ENCODE assay signal across 10 cellular contexts in genomic region chr18:9494778-9495302, GRCh38. TPM values are rescaled to one million over a fixed set of nuclear protein-coding genes. Genes with fewer than 3 reads are reported as not detected.
DNase-seq lines count a peak whose midpoint lies in the region; ATAC-seq, FAIRE-seq and TF ChIP-seq lines count a peak whose summit lies in the region.
"Had no signal": no experiment of that assay in that cellular context is flagged by ENCODE, and none has a peak within 500 bp of the region (broad histone marks: within the 10 kb centered on the region; RNA-seq: fewer than 3 reads in every experiment).

No MANE protein-coding gene starts in this region.

- CTCF ChIA-PET in GM12878 (lab: Yijun Ruan, JAX) = interaction anchor here (1.0 kb wide), 1 partner anchor 15 kb away, joined by 3 read pairs; no protein-coding TSS in a partner anchor

- no peak overlapping the region for H2AFZ ChIP-seq in GM12878 (ENCODE audit: control insufficient read depth, low read depth, low read length)

- H3K9me3 ChIP-seq in GM12878 (replicated peaks; ENCODE audit: control insufficient read depth, insufficient read depth, low read length) (peaks cover 3% of the 10 kb centered on the region; the same call in 2 of the 3 replicates), pancreas (no peaks in the 10 kb centered on the region)

- in situ Hi-C loops in GM12878 (cut with MboI) = no loop called here

- intact Hi-C loops in GM12878 (cut with micrococcal nuclease; ENCODE audit: unreplicated experiment) = no loop called here
- intact Hi-C loops in pancreas (cut with DNase I) = no loop called here

- 66% methylated on average over 9 of the region's 9 CpGs for whole genome bisulfite sequencing in GM12878 (ENCODE audit: insufficient coverage, insufficient replicate concordance, low lambda C conversion rate, missing lambda C conversion rate)
- 89 to 95% methylated on average over 9 of the region's 9 CpGs for WGBS in pancreas, 2 donors

- FAIRE-seq in GM12878 (lab: Jason Lieb, UNC) (no peak), pancreas (lab: Jason Lieb, UNC) (no peak)

- ATAC-seq in GM19397 (IDR thresholded peaks at IDR 0.05; ENCODE audit: unreplicated experiment) = peak; percentile 91
- ATAC-seq in HG03457 (IDR thresholded peaks at IDR 0.05; ENCODE audit: unreplicated experiment) = peak; percentile 90
- peak; percentile 98 for ATAC-seq in GM12878
- no peak for ATAC-seq in HG03039 (IDR thresholded peaks at IDR 0.05; ENCODE audit: unreplicated experiment)
- no peak for ATAC-seq in pancreas

- H3K4me3 ChIP-seq in GM12878 (no peak overlapping the region), pancreas (no peak overlapping the region)

- H3K79me2 ChIP-seq in GM12878 (ENCODE audit: control insufficient read depth, insufficient read depth, low read length) = peaks cover 19% of the 10 kb centered on the region

- no peak for TF ChIP-seq POLR2A in GM12878 (IDR thresholded peaks at IDR 0.05; ENCODE audit: low read depth, low read length)

- TF ChIP-seq RAD21 in GM12878 (IDR thresholded peaks at IDR 0.05; ENCODE audit: insufficient read depth, low read depth, low read length) = no peak

- peak in 1 of 2 experiments; percentile 39; a peak in 1 of 4 replicates for TF ChIP-seq EP300 in GM12878 (IDR thresholded peaks at IDR 0.05; ENCODE audit: borderline replicate concordance in 1 of 2, control insufficient read depth in 1 of 2, low read depth in 2 of 2, low read length in 2 of 2)

- no peaks in the 10 kb centered on the region for H4K20me1 ChIP-seq in GM12878 (ENCODE audit: control insufficient read depth, insufficient read depth)

- H3K27ac ChIP-seq in C4-2B (peak overlapping the region; percentile 38; the same call in 1 of the 2 replicates), GM12878 (ENCODE audit: control insufficient read depth, insufficient read depth) (0 out of 2 replicates have a peak overlapping the region, but pooled peaks have one; percentile 5), pancreas (no peak overlapping the region)
- H3K27ac ChIP-seq: HL-60 had no signal

- POLR2A ChIA-PET in GM12878 (lab: Charles Lee) = no interaction called here

- H3K36me3 ChIP-seq in GM12878 (ENCODE audit: control insufficient read depth in 2 of 2, insufficient read depth in 2 of 2, low read length in 1 of 2) = no peaks in the 10 kb centered on the region
- H3K36me3 ChIP-seq in pancreas = no peaks in the 10 kb centered on the region

- H3K4me1 ChIP-seq in GM12878 (ENCODE audit: control insufficient read depth, insufficient read depth, low read length) = peaks cover 6% of the 10 kb centered on the region
- no peaks in the 10 kb centered on the region for H3K4me1 ChIP-seq in pancreas

- DNase-seq in GM12878 (ENCODE audit: low read depth, low spot score) (peak; percentile 56), pancreas (no peak), NCI-H1417 treated with DMSO at 0.1 percent for 48 hours (lab: John Stamatoyannopoulos, UW) (no peak)
- DNase-seq in activated CD4-positive, alpha-beta T cell treated with anti-CD3 and anti-CD28 coated beads, Interleukin-2, amount 50 U/mL, for 4 hours = no peak
- DNase-seq: aorta had no signal

- TF ChIP-seq CTCF in C4-2B (conservative IDR thresholded peaks at IDR 0.05) (no peak), GM12878 (IDR thresholded peaks at IDR 0.05 in 2 of 3, conservative IDR thresholded peaks at IDR 0.05 in 1 of 3; ENCODE audit: control insufficient read depth in 2 of 3, extremely low read depth in 1 of 3, insufficient read depth in 1 of 3, low read depth in 3 of 3, low read length in 3 of 3) (no peak), pancreas (IDR thresholded peaks at IDR 0.05) (no peak)

- H3K27me3 ChIP-seq in GM12878 (replicated peaks in 1 of 2; ENCODE audit: control insufficient read depth in 2 of 2, insufficient read depth in 2 of 2, low read length in 1 of 2) (no peaks in the 10 kb centered on the region), pancreas (no peaks in the 10 kb centered on the region)

- H3K4me2 ChIP-seq in GM12878 (ENCODE audit: control insufficient read depth, insufficient read depth) = no peak overlapping the region

- BruUV-seq in GM12878 (replicated peaks; lab: Mats Ljungman, UMichigan) = no TSS peak

- SMC1A ChIA-PET in GM12878 (lab: Charles Lee; ENCODE audit: uncharacterized antibody, unreplicated experiment) = interaction anchor here (1.3 to 1.4 kb wide), 2 partner anchors 19 to 21 kb away, joined by 3 read pairs; partner anchors contain the start of gene RALBP1

- no peak overlapping the region for H3K9ac ChIP-seq in GM12878 (ENCODE audit: control insufficient read depth, insufficient read depth, low read length)

- RAD21 ChIA-PET in GM12878 (lab: Charles Lee; ENCODE audit: unreplicated experiment) = no interaction called here

TF ChIP-seq in GM12878, 131 proteins besides CTCF, POLR2A, EP300 and RAD21 (continues in another document):
- TF ChIP-seq ZNF384 (IDR thresholded peaks at IDR 0.05; ENCODE audit: borderline replicate concordance, low read depth, low read length) = no peak
- TF ChIP-seq NR2C2 (IDR thresholded peaks at IDR 0.05; ENCODE audit: borderline replicate concordance, control insufficient read depth, insufficient read length, low read depth) = no peak
- no peak for TF ChIP-seq SIX5 (IDR thresholded peaks at IDR 0.05; ENCODE audit: low read depth, low read length, severe bottlenecking)
- no peak for TF ChIP-seq IRF5 (IDR thresholded peaks at IDR 0.05; ENCODE audit: borderline replicate concordance)
- TF ChIP-seq YY1 (IDR thresholded peaks at IDR 0.05; ENCODE audit: low read depth, low read length) = 0 out of 2 replicates have a peak, but pooled peaks have one; percentile 14
- no peak for TF ChIP-seq ATF7 (IDR thresholded peaks at IDR 0.05; ENCODE audit: low read depth)
- TF ChIP-seq SP1 (IDR thresholded peaks at IDR 0.05; ENCODE audit: low read depth, low read length) = no peak
- TF ChIP-seq ATF2 (IDR thresholded peaks at IDR 0.05; ENCODE audit: low read length) = no peak
- no peak for TF ChIP-seq SPI1 (IDR thresholded peaks at IDR 0.05; ENCODE audit: borderline replicate concordance, insufficient read depth, low read depth, low read length)

RNA-seq across cellular contexts. Expression of gene RALBP1, which starts 19.5 kb away (rescaled TPM):
- total RNA-seq in GM12878 (2013; cell fraction: nucleolus; rRNA removed) = 30.0 and 33.4 TPM in 2 replicates
- total RNA-seq in GM12878 (2014; rRNA removed) (41.3 and 47.1 TPM in 2 replicates), GM12878 (2014; rRNA removed; fragmentation: Illumina TruSeq; extraction: Trizol) (43.8 and 45.6 TPM in 2 replicates), GM12878 (2021) (46.9 and 50.5 TPM in 2 replicates), pancreas (10 to 100 TPM; 11.9 to 30.5 (median 15.1) TPM)
- 24.5 TPM for polyA plus RNA-seq in GM12878 (2011; ENCODE audit: low read depth)
- polyA plus RNA-seq in GM12878 (2011; rRNA removed) (38.6 and 42.7 TPM in 2 replicates), GM12878 (2014; fragmentation: Illumina TruSeq; extraction: Trizol) (42.2 and 44.2 TPM in 2 replicates), GM12878 (2014; fragmentation: Nextera tagmentation; extraction: Ambion mirVana) (10 to 100 TPM; 11.2 to 17.9 TPM), GM12878 (2014; rRNA removed) (39.2 and 44.0 TPM in 2 replicates), GM12878 (2016; fragmentation: Nextera tagmentation; extraction: Ambion mirVana) (10 to 100 TPM; 41.1 to 42.5 TPM), pancreas (10 to 100 TPM in 1 of 2 donors, 1 to 10 TPM in 1; 6.7 to 12.4 TPM)
- 33.6 and 45.2 TPM in 2 replicates for polyA plus RNA-seq in GM12878 (2011; cell fraction: cytosol; rRNA removed)
- 22.0 and 28.0 TPM in 2 replicates for polyA plus RNA-seq in GM12878 (2011; cell fraction: nucleus; rRNA removed)
- polyA plus RNA-seq in GM12878 (2012) = 31.4 and 42.9 TPM in 2 replicates
- polyA minus RNA-seq in GM12878 (2011; rRNA and poly(A)+ RNA removed) = 31.3 and 33.7 TPM in 2 replicates
- polyA minus RNA-seq in GM12878 (2011; cell fraction: cytosol; rRNA and poly(A)+ RNA removed) = 16.2 and 16.4 TPM in 2 replicates
- 9.7 and 21.0 TPM in 2 replicates for polyA minus RNA-seq in GM12878 (2011; cell fraction: nucleus; rRNA and poly(A)+ RNA removed)

Comparison
In these comparisons a context has a peak if more than half of its experiments do, and no peak if none do; other contexts are left out.
1. H3K27ac ChIP-seq: peak in C4-2B (single experiment) and GM12878 (single experiment); none in pancreas (0 of 4).
2. ATAC-seq: peak in GM19397 (single experiment), HG03457 (single experiment) and GM12878 (single experiment); none in HG03039 (single experiment) and pancreas (0 of 4).